Comparison of ENCODE assay signal across 1 cellular context in genomic region chr5:43514816-43515677, GRCh38.
TF ChIP-seq lines count a peak whose summit lies in the region.

A gene with protein sequence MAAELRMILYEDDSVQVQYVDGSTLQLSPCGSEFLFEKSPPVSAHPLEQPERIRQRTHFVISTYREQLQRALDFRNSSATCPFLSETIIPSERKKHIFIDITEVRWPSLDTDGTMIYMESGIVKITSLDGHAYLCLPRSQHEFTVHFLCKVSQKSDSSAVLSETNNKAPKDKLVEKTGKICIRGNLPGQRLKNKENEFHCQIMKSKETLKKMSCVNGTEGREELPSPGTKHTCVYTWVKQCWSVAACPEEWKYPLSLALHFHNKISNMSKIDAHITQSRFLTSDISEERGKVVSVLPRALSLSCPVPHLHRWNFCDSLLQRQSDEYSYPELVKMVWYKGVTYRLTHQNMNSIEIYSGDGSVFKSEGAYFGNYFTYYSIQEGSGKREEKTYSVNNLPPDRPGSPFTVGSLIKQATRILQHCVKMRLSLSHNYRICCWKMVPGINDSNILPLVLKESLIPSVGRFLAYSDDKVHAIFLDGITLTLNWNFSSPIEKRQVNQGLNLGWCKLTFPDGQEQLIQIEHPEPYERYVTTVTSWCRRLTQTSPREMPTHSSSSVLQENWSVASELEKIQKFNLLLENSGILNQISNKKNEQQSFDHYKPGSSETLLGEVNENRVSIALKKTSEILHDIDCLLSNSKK (minus strand): TSS chr5:43515148. CDS start chr5:43509339, 5,809 bp downstream.

TF ChIP-seq in GM12878, 131 proteins besides CTCF, POLR2A, EP300 and RAD21 (continued from another document and continues in another):
- TF ChIP-seq RBBP5 (conservative IDR thresholded peaks at IDR 0.05) (0 out of 2 replicates have a peak, but pooled peaks have one; percentile 33), CBX5 (IDR thresholded peaks at IDR 0.05; ENCODE audit: low read depth) (peak; percentile 73; the same call in 1 of the 2 replicates), MYB (IDR thresholded peaks at IDR 0.05; ENCODE audit: borderline replicate concordance, low read depth, low read length) (no peak), BACH1 (IDR thresholded peaks at IDR 0.05; ENCODE audit: borderline replicate concordance) (no peak), E4F1 (IDR thresholded peaks at IDR 0.05; ENCODE audit: borderline replicate concordance, partially characterized antibody) (peak; percentile 57), NR2F1 (conservative IDR thresholded peaks at IDR 0.05) (no peak), CBFB (IDR thresholded peaks at IDR 0.05; ENCODE audit: low read depth) (peak; percentile 95), ZNF592 (IDR thresholded peaks at IDR 0.05) (no peak), GABPA (IDR thresholded peaks at IDR 0.05; ENCODE audit: low read depth) (peak; percentile 99), CHD2 (IDR thresholded peaks at IDR 0.05; ENCODE audit: borderline replicate concordance, low read depth, low read length) (peak; percentile 57; the same call in 1 of the 2 replicates), BHLHE40 (IDR thresholded peaks at IDR 0.05; ENCODE audit: borderline replicate concordance in 1 of 2, low read depth in 2 of 2, low read length in 1 of 2) (peak in 1 of 2 experiments; percentile 20; a peak in 1 of 4 replicates), YY1 (IDR thresholded peaks at IDR 0.05; ENCODE audit: low read depth, low read length) (peak; percentile 75), JUND (IDR thresholded peaks at IDR 0.05; ENCODE audit: low read depth, low read length) (no peak), CREB1 (IDR thresholded peaks at IDR 0.05; ENCODE audit: low read depth) (peak; percentile 71), EZH2 (IDR thresholded peaks at IDR 0.05; ENCODE audit: borderline replicate concordance, control insufficient read depth, low read depth, low read length) (no peak), RAD51 (IDR thresholded peaks at IDR 0.05) (no peak), SUZ12 (IDR thresholded peaks at IDR 0.05; ENCODE audit: unreplicated experiment) (no peak), ZNF687 (IDR thresholded peaks at IDR 0.05) (no peak), ATF7 (IDR thresholded peaks at IDR 0.05; ENCODE audit: low read depth) (no peak; the same call in 1 of the 2 replicates), ZBTB11 (CRISPR knock-in tag; IDR thresholded peaks at IDR 0.05) (no peak), STAT3 (IDR thresholded peaks at IDR 0.05; ENCODE audit: low read depth, low read length) (no peak), NR2C2 (IDR thresholded peaks at IDR 0.05; ENCODE audit: borderline replicate concordance, control insufficient read depth, insufficient read length, low read depth) (no peak), HDAC6 (IDR thresholded peaks at IDR 0.05; ENCODE audit: unreplicated experiment) (peak; percentile 57), BCL3 (IDR thresholded peaks at IDR 0.05; ENCODE audit: borderline replicate concordance, insufficient read depth, low read depth, low read length, poor library complexity, severe bottlenecking) (no peak)
- TF ChIP-seq, protein P1, sequence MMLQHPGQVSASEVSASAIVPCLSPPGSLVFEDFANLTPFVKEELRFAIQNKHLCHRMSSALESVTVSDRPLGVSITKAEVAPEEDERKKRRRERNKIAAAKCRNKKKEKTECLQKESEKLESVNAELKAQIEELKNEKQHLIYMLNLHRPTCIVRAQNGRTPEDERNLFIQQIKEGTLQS (IDR thresholded peaks at IDR 0.05; ENCODE audit: borderline replicate concordance, extremely low read depth, low read depth, low read length) = no peak
- TF ChIP-seq, protein P2, sequence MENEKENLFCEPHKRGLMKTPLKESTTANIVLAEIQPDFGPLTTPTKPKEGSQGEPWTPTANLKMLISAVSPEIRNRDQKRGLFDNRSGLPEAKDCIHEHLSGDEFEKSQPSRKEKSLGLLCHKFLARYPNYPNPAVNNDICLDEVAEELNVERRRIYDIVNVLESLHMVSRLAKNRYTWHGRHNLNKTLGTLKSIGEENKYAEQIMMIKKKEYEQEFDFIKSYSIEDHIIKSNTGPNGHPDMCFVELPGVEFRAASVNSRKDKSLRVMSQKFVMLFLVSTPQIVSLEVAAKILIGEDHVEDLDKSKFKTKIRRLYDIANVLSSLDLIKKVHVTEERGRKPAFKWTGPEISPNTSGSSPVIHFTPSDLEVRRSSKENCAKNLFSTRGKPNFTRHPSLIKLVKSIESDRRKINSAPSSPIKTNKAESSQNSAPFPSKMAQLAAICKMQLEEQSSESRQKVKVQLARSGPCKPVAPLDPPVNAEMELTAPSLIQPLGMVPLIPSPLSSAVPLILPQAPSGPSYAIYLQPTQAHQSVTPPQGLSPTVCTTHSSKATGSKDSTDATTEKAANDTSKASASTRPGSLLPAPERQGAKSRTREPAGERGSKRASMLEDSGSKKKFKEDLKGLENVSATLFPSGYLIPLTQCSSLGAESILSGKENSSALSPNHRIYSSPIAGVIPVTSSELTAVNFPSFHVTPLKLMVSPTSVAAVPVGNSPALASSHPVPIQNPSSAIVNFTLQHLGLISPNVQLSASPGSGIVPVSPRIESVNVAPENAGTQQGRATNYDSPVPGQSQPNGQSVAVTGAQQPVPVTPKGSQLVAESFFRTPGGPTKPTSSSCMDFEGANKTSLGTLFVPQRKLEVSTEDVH (IDR thresholded peaks at IDR 0.05; ENCODE audit: low read depth, partially characterized antibody) = peak; percentile 78
- TF ChIP-seq, protein P3, sequence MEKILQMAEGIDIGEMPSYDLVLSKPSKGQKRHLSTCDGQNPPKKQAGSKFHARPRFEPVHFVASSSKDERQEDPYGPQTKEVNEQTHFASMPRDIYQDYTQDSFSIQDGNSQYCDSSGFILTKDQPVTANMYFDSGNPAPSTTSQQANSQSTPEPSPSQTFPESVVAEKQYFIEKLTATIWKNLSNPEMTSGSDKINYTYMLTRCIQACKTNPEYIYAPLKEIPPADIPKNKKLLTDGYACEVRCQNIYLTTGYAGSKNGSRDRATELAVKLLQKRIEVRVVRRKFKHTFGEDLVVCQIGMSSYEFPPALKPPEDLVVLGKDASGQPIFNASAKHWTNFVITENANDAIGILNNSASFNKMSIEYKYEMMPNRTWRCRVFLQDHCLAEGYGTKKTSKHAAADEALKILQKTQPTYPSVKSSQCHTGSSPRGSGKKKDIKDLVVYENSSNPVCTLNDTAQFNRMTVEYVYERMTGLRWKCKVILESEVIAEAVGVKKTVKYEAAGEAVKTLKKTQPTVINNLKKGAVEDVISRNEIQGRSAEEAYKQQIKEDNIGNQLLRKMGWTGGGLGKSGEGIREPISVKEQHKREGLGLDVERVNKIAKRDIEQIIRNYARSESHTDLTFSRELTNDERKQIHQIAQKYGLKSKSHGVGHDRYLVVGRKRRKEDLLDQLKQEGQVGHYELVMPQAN (conservative IDR thresholded peaks at IDR 0.05) = peak; percentile 98
